ENCODE assay signal across 2 cellular contexts in the genomic region with DNA sequence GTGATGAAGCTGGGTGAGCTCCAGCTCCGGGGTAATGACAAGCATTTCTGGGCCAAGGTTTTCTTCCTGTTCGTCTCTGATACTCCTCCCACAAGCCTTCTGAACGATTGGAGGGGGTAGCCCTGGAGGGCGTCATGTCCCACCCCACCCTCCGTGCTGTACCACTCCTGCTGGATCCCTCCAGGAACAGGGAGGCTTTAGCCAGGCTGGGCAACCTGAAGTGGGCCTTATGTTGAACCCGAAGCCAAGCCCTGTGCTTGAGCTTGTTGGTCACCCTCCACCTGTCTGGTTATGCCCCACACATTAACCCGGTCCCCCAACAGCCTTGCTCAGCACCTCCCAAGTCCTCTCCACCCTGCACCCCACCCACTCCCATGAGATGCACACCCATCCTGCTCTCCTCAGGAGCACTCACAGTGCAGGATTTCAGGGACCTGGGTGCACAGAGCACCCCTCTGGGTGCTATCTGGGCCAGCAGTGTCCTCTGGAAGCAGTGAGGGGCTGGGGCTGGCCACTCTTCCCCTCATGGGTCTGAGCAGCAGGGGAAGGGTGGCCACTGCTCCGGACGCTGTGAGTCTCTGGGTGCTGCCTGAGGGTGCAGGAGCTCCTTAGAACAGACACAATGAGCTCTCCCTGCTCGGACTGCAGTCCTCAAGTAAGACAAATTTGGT.
TF ChIP-seq lines count a peak whose summit lies in the region.

No MANE protein-coding gene starts in this region.

TF ChIP-seq in SK-N-SH treated with all-trans-retinoic acid at 6 μM for 48 hours, 23 proteins besides CTCF, POLR2A, EP300 and RAD21 (continued from another document):
- TF ChIP-seq CREB5 (CRISPR knock-in tag; IDR thresholded peaks at IDR 0.05; ENCODE audit: low read depth) (no peak), ZFP3 (CRISPR knock-in tag; IDR thresholded peaks at IDR 0.05) (no peak), PPARA (CRISPR knock-in tag; IDR thresholded peaks at IDR 0.05; ENCODE audit: borderline replicate concordance) (no peak), ARNTL (CRISPR knock-in tag; IDR thresholded peaks at IDR 0.05; ENCODE audit: borderline replicate concordance, low read depth) (no peak), ESRRG (CRISPR knock-in tag; IDR thresholded peaks at IDR 0.05) (no peak), CSDC2 (CRISPR knock-in tag; IDR thresholded peaks at IDR 0.05) (no peak), TCF4 (CRISPR knock-in tag; IDR thresholded peaks at IDR 0.05; ENCODE audit: borderline replicate concordance) (no peak), OSR1 (CRISPR knock-in tag; IDR thresholded peaks at IDR 0.05) (no peak), ISL1 (CRISPR knock-in tag; IDR thresholded peaks at IDR 0.05) (no peak), ZC3H10 (CRISPR knock-in tag; IDR thresholded peaks at IDR 0.05) (no peak), ZNF565 (CRISPR knock-in tag; conservative IDR thresholded peaks at IDR 0.05; ENCODE audit: low read depth) (no peak), PATZ1 (CRISPR knock-in tag; IDR thresholded peaks at IDR 0.05; ENCODE audit: borderline replicate concordance) (no peak), CSRNP3 (CRISPR knock-in tag; IDR thresholded peaks at IDR 0.05) (no peak), TOX (CRISPR knock-in tag; IDR thresholded peaks at IDR 0.05; ENCODE audit: borderline replicate concordance) (no peak), RARB (CRISPR knock-in tag; IDR thresholded peaks at IDR 0.05) (no peak)

TF ChIP-seq in SK-N-SH, 30 proteins besides CTCF, POLR2A, EP300 and RAD21 (continued from another document):
- TF ChIP-seq, protein P1, sequence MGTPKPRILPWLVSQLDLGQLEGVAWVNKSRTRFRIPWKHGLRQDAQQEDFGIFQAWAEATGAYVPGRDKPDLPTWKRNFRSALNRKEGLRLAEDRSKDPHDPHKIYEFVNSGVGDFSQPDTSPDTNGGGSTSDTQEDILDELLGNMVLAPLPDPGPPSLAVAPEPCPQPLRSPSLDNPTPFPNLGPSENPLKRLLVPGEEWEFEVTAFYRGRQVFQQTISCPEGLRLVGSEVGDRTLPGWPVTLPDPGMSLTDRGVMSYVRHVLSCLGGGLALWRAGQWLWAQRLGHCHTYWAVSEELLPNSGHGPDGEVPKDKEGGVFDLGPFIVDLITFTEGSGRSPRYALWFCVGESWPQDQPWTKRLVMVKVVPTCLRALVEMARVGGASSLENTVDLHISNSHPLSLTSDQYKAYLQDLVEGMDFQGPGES (IDR thresholded peaks at IDR 0.05; ENCODE audit: low read depth, low read length): no peak
- TF ChIP-seq MXI1 (IDR thresholded peaks at IDR 0.05; ENCODE audit: low read depth, low read length) (no peak), POLR2AphosphoS5 (IDR thresholded peaks at IDR 0.05; ENCODE audit: low read depth, low read length) (no peak), EZH2phosphoT487 (IDR thresholded peaks at IDR 0.05; ENCODE audit: borderline replicate concordance, low read depth) (no peak), CHD2 (IDR thresholded peaks at IDR 0.05; ENCODE audit: low read length, partially characterized antibody) (no peak), NFIC (IDR thresholded peaks at IDR 0.05; ENCODE audit: borderline replicate concordance) (no peak), REST (IDR thresholded peaks at IDR 0.05; ENCODE audit: low read depth, low read length) (no peak)
